8 cellular contexts compared by ENCODE assay signal in the genomic region with DNA sequence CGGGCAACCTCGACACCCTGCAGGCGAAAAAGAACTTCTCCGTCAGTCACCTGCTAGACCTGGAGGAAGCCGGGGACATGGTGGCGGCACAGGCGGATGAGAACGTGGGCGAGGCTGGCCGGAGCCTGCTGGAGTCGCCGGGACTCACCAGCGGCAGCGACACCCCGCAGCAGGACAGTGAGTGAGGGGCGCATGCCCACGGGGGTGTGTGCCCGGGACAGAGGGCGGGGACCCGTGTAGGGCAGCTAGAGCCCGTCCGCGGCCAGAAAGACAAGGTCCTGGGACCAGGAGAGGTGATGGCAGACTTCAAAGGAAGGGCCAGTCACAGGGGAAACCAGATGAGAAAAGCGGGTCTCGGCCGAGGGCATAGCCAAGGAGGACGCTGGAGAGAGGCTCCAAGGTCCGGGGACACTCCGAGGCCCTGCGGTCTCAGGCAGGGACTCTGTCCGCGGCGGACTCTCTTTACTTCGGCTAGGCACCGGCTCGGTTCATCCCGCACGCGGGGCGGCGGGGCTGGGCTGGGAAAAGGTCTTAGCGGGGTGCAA. TPM values are rescaled to one million over a fixed set of nuclear protein-coding genes. Genes with fewer than 3 reads are reported as not detected.
A peak's percentile ranks its signal among the peaks of the same experiment; 100 is the strongest.
DNase-seq lines count a peak whose midpoint lies in the region; ATAC-seq and TF ChIP-seq lines count a peak whose summit lies in the region.

No MANE protein-coding gene starts in this region.

- H3K9me3 Mint-ChIP-seq in endodermal cell = peaks cover 4% of the 10 kb centered on the region
- H3K9me3 Mint-ChIP-seq in effector memory CD8-positive, alpha-beta T cell = no peaks in the 10 kb centered on the region

- peaks cover 67% of the 10 kb centered on the region for H3K79me2 ChIP-seq in ACC112 (ENCODE audit: control insufficient read depth, insufficient read depth, low read length, unreplicated experiment)

- peaks cover 99% of the 10 kb centered on the region for H3K27me3 Mint-ChIP-seq in endodermal cell (ENCODE audit: insufficient read depth)
- H3K27me3 Mint-ChIP-seq in effector memory CD8-positive, alpha-beta T cell = peaks cover 78 to 98% of the 10 kb centered on the region in 2 donors

- H3K4me3 Mint-ChIP-seq in endodermal cell = peak overlapping the region; percentile 57
- peak overlapping the region in 1 of 2 donors; percentile 38 for H3K4me3 Mint-ChIP-seq in effector memory CD8-positive, alpha-beta T cell

- H3K36me3 ChIP-seq in ACC112 (ENCODE audit: insufficient read depth, low read length) (no peaks in the 10 kb centered on the region), HUES64 (ENCODE audit: insufficient read depth, low read length) (no peaks in the 10 kb centered on the region), endodermal cell (ENCODE audit: control insufficient read depth, insufficient read depth, low read length) (no peaks in the 10 kb centered on the region), muscle layer of colon (ENCODE audit: insufficient read depth, low read length) (no peaks in the 10 kb centered on the region)

- H3K27ac ChIP-seq in ACC112 (ENCODE audit: low read depth, low read length) = peak overlapping the region; percentile 87
- no peak overlapping the region for H3K27ac ChIP-seq in HUES64 (ENCODE audit: low read depth, low read length)
- H3K27ac ChIP-seq in endodermal cell (ENCODE audit: low read depth, low read length) = no peak overlapping the region
- H3K27ac ChIP-seq in muscle layer of colon (ENCODE audit: low read depth, low read length) = no peak overlapping the region

- no peak overlapping the region for H2AFZ ChIP-seq in ACC112 (ENCODE audit: low read length, unreplicated experiment)

- H3K4me1 ChIP-seq in ACC112 (ENCODE audit: control insufficient read depth, insufficient read depth, low read length, unreplicated experiment) (peaks cover 14% of the 10 kb centered on the region), HUES64 (ENCODE audit: insufficient read depth, low read length) (peaks cover 56% of the 10 kb centered on the region), endodermal cell (ENCODE audit: control insufficient read depth, insufficient read depth, low read length) (peaks cover 8% of the 10 kb centered on the region), muscle layer of colon (ENCODE audit: insufficient read depth, low read length) (peaks cover 21% of the 10 kb centered on the region)

- H3K9me3 ChIP-seq in HUES64 (ENCODE audit: insufficient read depth, low read depth, low read length) (no peaks in the 10 kb centered on the region), endodermal cell (ENCODE audit: control insufficient read depth, low read length) (no peaks in the 10 kb centered on the region), muscle layer of colon (ENCODE audit: low read length) (no peaks in the 10 kb centered on the region)

- WGBS in HUES64 = under 1% methylated on average over 42 of the region's 42 CpGs
- 0% methylated on average over 21 to 42 of the region's 42 CpGs for WGBS in endodermal cell (ENCODE audit: insufficient coverage in 1 of 2, insufficient read length in 1 of 2), 2 experiments

- ATAC-seq in effector memory CD8-positive, alpha-beta T cell (replicated peaks) = no peak

- peak overlapping the region; percentile 87 for H3K4me3 ChIP-seq in ACC112 (ENCODE audit: low read depth, low read length)
- H3K4me3 ChIP-seq in HUES64 (ENCODE audit: low read length) = peak overlapping the region; percentile 63
- H3K4me3 ChIP-seq in endodermal cell (ENCODE audit: low read length) = peak overlapping the region; percentile 78
- H3K4me3 ChIP-seq in muscle layer of colon (ENCODE audit: low read depth in 1 of 2, low read length in 2 of 2) = peak overlapping the region; percentile 47 to 56

- no peaks in the 10 kb centered on the region for H3K27me3 ChIP-seq in ACC112 (ENCODE audit: insufficient read depth, low read length)
- H3K27me3 ChIP-seq in HUES64 (ENCODE audit: insufficient read depth, low read length) = peaks cover 100% of the 10 kb centered on the region
- H3K27me3 ChIP-seq in endodermal cell (ENCODE audit: control insufficient read depth, insufficient read depth, low read length, poor library complexity, severe bottlenecking) = peaks cover 100% of the 10 kb centered on the region
- H3K27me3 ChIP-seq in muscle layer of colon (ENCODE audit: control insufficient read depth in 1 of 2, insufficient read depth in 2 of 2, low read length in 2 of 2) = peaks cover 56 to 95% of the 10 kb centered on the region in 2 donors

- H3K4me1 Mint-ChIP-seq in endodermal cell = peaks cover 29% of the 10 kb centered on the region
- H3K4me1 Mint-ChIP-seq in effector memory CD8-positive, alpha-beta T cell (ENCODE audit: low read depth in 2 of 2) = peaks cover 4 to 26% of the 10 kb centered on the region in 2 donors

- peak; percentile 26 for TF ChIP-seq CTCF in endodermal cell (conservative IDR thresholded peaks at IDR 0.05)

- DNase-seq in endodermal cell (peak; percentile 80), NCI-H524 treated with DMSO at 0.1 percent for 48 hours (lab: John Stamatoyannopoulos, UW) (no peak), epidermal melanocyte (ENCODE audit: insufficient read length, low spot score) (no peak)
- DNase-seq in central memory CD4-positive, alpha-beta T cell = no peak
- no peak for DNase-seq in effector memory CD8-positive, alpha-beta T cell

- H3K36me3 Mint-ChIP-seq in endodermal cell (ENCODE audit: low read depth) = no peaks in the 10 kb centered on the region
- no peaks in the 10 kb centered on the region for H3K36me3 Mint-ChIP-seq in effector memory CD8-positive, alpha-beta T cell (ENCODE audit: insufficient read depth)

- H3K9ac ChIP-seq in HUES64 (ENCODE audit: low read depth, low read length) (peak overlapping the region; percentile 28; the same call in 1 of the 2 replicates), endodermal cell (ENCODE audit: extremely low read depth, low read length, poor library complexity, severe bottlenecking) (no peak overlapping the region), muscle layer of colon (ENCODE audit: low read length) (no peak overlapping the region)

- no peak overlapping the region for H3K27ac Mint-ChIP-seq in endodermal cell
- H3K27ac Mint-ChIP-seq in effector memory CD8-positive, alpha-beta T cell = no peak overlapping the region

RNA-seq across cellular contexts. Expression of a gene that starts 0.4 kb away (rescaled TPM):
- polyA plus RNA-seq in HUES64 (2013, experiment 1 of 2) = 2.2 TPM
- polyA plus RNA-seq in HUES64 (2013, experiment 2 of 2) = 1.6 TPM
- total RNA-seq in endodermal cell = not detected
- 13.7 TPM for polyA plus RNA-seq in endodermal cell (2013, experiment 1 of 2)
- polyA plus RNA-seq in endodermal cell (2013, experiment 2 of 2) = 14.4 TPM
